ENCODE assay signal across 8 cellular contexts in genomic region chr1:65264197-65264929, GRCh38. TPM values are rescaled to one million over a fixed set of nuclear protein-coding genes. Genes with fewer than 3 reads are reported as not detected.
DNase-seq lines count a peak whose midpoint lies in the region; ATAC-seq and TF ChIP-seq lines count a peak whose summit lies in the region.

No MANE protein-coding gene starts in this region.

- no peaks in the 10 kb centered on the region for H3K9me3 ChIP-seq in adipocyte (ENCODE audit: control insufficient read depth, low read length)
- no peaks in the 10 kb centered on the region for H3K9me3 ChIP-seq in right cardiac atrium (ENCODE audit: control insufficient read depth, low read length)

- H3K9ac ChIP-seq in adipocyte (ENCODE audit: low read length): peak overlapping the region; percentile 83
- no peak overlapping the region for H3K9ac ChIP-seq in rectal smooth muscle tissue (ENCODE audit: low read length)

- H3K9me3 Mint-ChIP-seq in CD14-positive monocyte: peaks cover 0 to 2% (median 0%) of the 10 kb centered on the region in 7 donors

- peak overlapping the region; percentile 69 to 96 for H3K4me3 Mint-ChIP-seq in CD14-positive monocyte

- H3K27ac Mint-ChIP-seq in CD14-positive monocyte: peak overlapping the region in 2 of 7 donors; percentile 20 to 82

- ATAC-seq in right cardiac atrium (peak; percentile 40 to 56), HG03565 (IDR thresholded peaks at IDR 0.05; ENCODE audit: unreplicated experiment) (no peak), GM18858 (IDR thresholded peaks at IDR 0.05; ENCODE audit: unreplicated experiment) (no peak)

- intact Hi-C loops in CD14-positive monocyte (cut with micrococcal nuclease) (no loop called here), right cardiac atrium (cut with DNase I) (no loop called here)

- H3K4me3 ChIP-seq in adipocyte (ENCODE audit: low read length) (peak overlapping the region; percentile 77), right cardiac atrium (ENCODE audit: low read length) (no peak overlapping the region), rectal smooth muscle tissue (ENCODE audit: low read length) (peak overlapping the region; percentile 32)

- H3K27me3 Mint-ChIP-seq in CD14-positive monocyte (ENCODE audit: low read depth in 3 of 3): peaks cover 18 to 37% (median 30%) of the 10 kb centered on the region in 3 donors

- H3K4me1 ChIP-seq in adipocyte (ENCODE audit: control insufficient read depth, insufficient read depth, low read length): peaks cover 18% of the 10 kb centered on the region
- H3K4me1 ChIP-seq in right cardiac atrium (ENCODE audit: control insufficient read depth, insufficient read depth, low read length): no peaks in the 10 kb centered on the region
- no peaks in the 10 kb centered on the region for H3K4me1 ChIP-seq in rectal smooth muscle tissue (ENCODE audit: control insufficient read depth, insufficient read depth, low read length)

- H3K36me3 Mint-ChIP-seq in CD14-positive monocyte: peaks cover 0 to 5% of the 10 kb centered on the region in 2 donors

- H3K27me3 ChIP-seq in adipocyte (replicated peaks; ENCODE audit: control insufficient read depth, insufficient read depth, low read length) (no peaks in the 10 kb centered on the region), right cardiac atrium (ENCODE audit: control insufficient read depth, insufficient read depth) (no peaks in the 10 kb centered on the region), rectal smooth muscle tissue (ENCODE audit: control insufficient read depth, insufficient read depth, low read length) (peaks cover 3% of the 10 kb centered on the region)

- 17% methylated on average over 15 of the region's 15 CpGs for WGBS in right cardiac atrium

- no peak overlapping the region for H3K27ac ChIP-seq in right cardiac atrium (ENCODE audit: low read length)
- no peak overlapping the region for H3K27ac ChIP-seq in rectal smooth muscle tissue (ENCODE audit: low read depth, low read length)

- TF ChIP-seq CTCF in CD14-positive monocyte (IDR thresholded peaks at IDR 0.05): no peak

- H3K36me3 ChIP-seq in adipocyte (ENCODE audit: control insufficient read depth, insufficient read depth, low read length, severe bottlenecking) (no peaks in the 10 kb centered on the region), rectal smooth muscle tissue (ENCODE audit: control insufficient read depth, insufficient read depth, low read length) (no peaks in the 10 kb centered on the region)

- DNase-seq in CD14-positive monocyte (ENCODE audit: low spot score) (no peak), LHCN-M2 (ENCODE audit: low read depth) (peak; percentile 73), adipocyte (ENCODE audit: low read depth) (peak; percentile 84), right cardiac atrium (peak in 1 of 3 donors; percentile 19), NCI-H226 (no peak)

- H3K4me1 Mint-ChIP-seq in CD14-positive monocyte: peaks cover 22% of the 10 kb centered on the region

RNA-seq across cellular contexts. Expression of gene DNAJC6, which starts 45.0 kb away (rescaled TPM):
- polyA plus RNA-seq in CD14-positive monocyte (not detected), right cardiac atrium (6.1 TPM)
- total RNA-seq in LHCN-M2 (2014; rRNA removed) (2.9 and 6.2 TPM in 2 replicates), right cardiac atrium (10 to 100 TPM; 17.7 to 26.8 (median 24.5) TPM)
- polyA plus RNA-seq in LHCN-M2 (2012): 3.1 TPM

Comparison
In these comparisons a context has a peak if more than half of its experiments do, and no peak if none do; other contexts are left out.
1. DNase-seq: peak in LHCN-M2 (single experiment) and adipocyte (single experiment); none in CD14-positive monocyte (single experiment) and NCI-H226 (single experiment).
2. ATAC-seq: peak in right cardiac atrium (2 of 2); none in HG03565 (single experiment) and GM18858 (single experiment).